In genomic region chr5:135162661-135163265, GRCh38 we compare ENCODE assay signal across 1 cellular context.
A peak's percentile ranks its signal among the peaks of the same experiment; 100 is the strongest.
TF ChIP-seq lines count a peak whose summit lies in the region.

No MANE protein-coding gene starts in this region.

TF ChIP-seq in HepG2, 621 proteins besides CTCF, POLR2A, EP300 and RAD21 (continued from another document):
- TF ChIP-seq, protein P1, sequence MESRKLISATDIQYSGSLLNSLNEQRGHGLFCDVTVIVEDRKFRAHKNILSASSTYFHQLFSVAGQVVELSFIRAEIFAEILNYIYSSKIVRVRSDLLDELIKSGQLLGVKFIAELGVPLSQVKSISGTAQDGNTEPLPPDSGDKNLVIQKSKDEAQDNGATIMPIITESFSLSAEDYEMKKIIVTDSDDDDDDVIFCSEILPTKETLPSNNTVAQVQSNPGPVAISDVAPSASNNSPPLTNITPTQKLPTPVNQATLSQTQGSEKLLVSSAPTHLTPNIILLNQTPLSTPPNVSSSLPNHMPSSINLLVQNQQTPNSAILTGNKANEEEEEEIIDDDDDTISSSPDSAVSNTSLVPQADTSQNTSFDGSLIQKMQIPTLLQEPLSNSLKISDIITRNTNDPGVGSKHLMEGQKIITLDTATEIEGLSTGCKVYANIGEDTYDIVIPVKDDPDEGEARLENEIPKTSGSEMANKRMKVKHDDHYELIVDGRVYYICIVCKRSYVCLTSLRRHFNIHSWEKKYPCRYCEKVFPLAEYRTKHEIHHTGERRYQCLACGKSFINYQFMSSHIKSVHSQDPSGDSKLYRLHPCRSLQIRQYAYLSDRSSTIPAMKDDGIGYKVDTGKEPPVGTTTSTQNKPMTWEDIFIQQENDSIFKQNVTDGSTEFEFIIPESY (CRISPR knock-in tag; IDR thresholded peaks at IDR 0.05) = peak; percentile 91
- TF ChIP-seq ZNF629 (CRISPR knock-in tag; conservative IDR thresholded peaks at IDR 0.05) = no peak
